ENCODE assay signal across 26 cellular contexts in genomic region chr3:3154879-3155610, GRCh38. TPM values are rescaled to one million over a fixed set of nuclear protein-coding genes. Genes with fewer than 3 reads are reported as not detected.
DNase-seq lines count a peak whose midpoint lies in the region; ATAC-seq and TF ChIP-seq lines count a peak whose summit lies in the region.
"Had no signal": no experiment of that assay in that cellular context is flagged by ENCODE, and none has a peak within 500 bp of the region (broad histone marks: within the 10 kb centered on the region; RNA-seq: fewer than 3 reads in every experiment).

No MANE protein-coding gene starts in this region.

- peaks cover 6% of the 10 kb centered on the region for H3K9me3 Mint-ChIP-seq in activated naive CD4-positive, alpha-beta T cell treated with anti-CD3 and anti-CD28 coated beads for 36 hours
- H3K9me3 Mint-ChIP-seq in activated naive CD4-positive, alpha-beta T cell treated with anti-CD3 and anti-CD28 coated beads, Interleukin-2, amount 50 U/mL, for 72 hours, result no peaks in the 10 kb centered on the region
- H3K9me3 Mint-ChIP-seq in central memory CD8-positive, alpha-beta T cell, result no peaks in the 10 kb centered on the region
- no peaks in the 10 kb centered on the region for H3K9me3 Mint-ChIP-seq in neural crest cell
- H3K9me3 Mint-ChIP-seq: dendritic cell treated with granulocyte-macrophage colony-stimulating factor and Interleukin-4, amounts not matched to agents 40 ng/mL and 50 ng/mL, for 4 days had no signal

- H3K4me3 Mint-ChIP-seq in activated naive CD4-positive, alpha-beta T cell treated with anti-CD3 and anti-CD28 coated beads for 36 hours, result no peak overlapping the region
- no peak overlapping the region for H3K4me3 Mint-ChIP-seq in central memory CD8-positive, alpha-beta T cell
- H3K4me3 Mint-ChIP-seq in neural crest cell, result no peak overlapping the region
- H3K4me3 Mint-ChIP-seq: dendritic cell treated with granulocyte-macrophage colony-stimulating factor and Interleukin-4, amounts not matched to agents 40 ng/mL and 50 ng/mL, for 4 days had no signal

- peak overlapping the region; percentile 72 for H3K27ac Mint-ChIP-seq in activated naive CD4-positive, alpha-beta T cell treated with anti-CD3 and anti-CD28 coated beads for 36 hours
- H3K27ac Mint-ChIP-seq in activated naive CD4-positive, alpha-beta T cell treated with anti-CD3 and anti-CD28 coated beads, Interleukin-2, amount 50 U/mL, for 72 hours, result no peak overlapping the region
- H3K27ac Mint-ChIP-seq in central memory CD8-positive, alpha-beta T cell (ENCODE audit: low read depth), result peak overlapping the region; percentile 83
- peak overlapping the region; percentile 3 for H3K27ac Mint-ChIP-seq in neural crest cell (ENCODE audit: unreplicated experiment)
- H3K27ac Mint-ChIP-seq: dendritic cell treated with granulocyte-macrophage colony-stimulating factor and Interleukin-4, amounts not matched to agents 40 ng/mL and 50 ng/mL, for 4 days had no signal

- no peak for ATAC-seq in activated naive CD4-positive, alpha-beta T cell treated with anti-CD3 and anti-CD28 coated beads, Interleukin-2, amount 50 U/mL, for 72 hours
- no peak for ATAC-seq in central memory CD8-positive, alpha-beta T cell (replicated peaks; ENCODE audit: extremely low read depth, poor library complexity, severe bottlenecking)
- ATAC-seq in HG02973 (IDR thresholded peaks at IDR 0.05; ENCODE audit: unreplicated experiment) (no peak), HG03565 (IDR thresholded peaks at IDR 0.05; ENCODE audit: unreplicated experiment) (no peak)
- ATAC-seq: foreskin keratinocyte had no signal

- H3K4me1 Mint-ChIP-seq in activated naive CD4-positive, alpha-beta T cell treated with anti-CD3 and anti-CD28 coated beads for 36 hours (ENCODE audit: low read depth), result peaks cover 25% of the 10 kb centered on the region
- peaks cover 36% of the 10 kb centered on the region for H3K4me1 Mint-ChIP-seq in central memory CD8-positive, alpha-beta T cell
- H3K4me1 Mint-ChIP-seq in neural crest cell, result no peaks in the 10 kb centered on the region

- no peaks in the 10 kb centered on the region for H3K27me3 Mint-ChIP-seq in activated naive CD4-positive, alpha-beta T cell treated with anti-CD3 and anti-CD28 coated beads for 36 hours (ENCODE audit: low read depth)
- H3K27me3 Mint-ChIP-seq in central memory CD8-positive, alpha-beta T cell, result no peaks in the 10 kb centered on the region
- H3K27me3 Mint-ChIP-seq in neural crest cell (ENCODE audit: low read depth), result no peaks in the 10 kb centered on the region
- H3K27me3 Mint-ChIP-seq: dendritic cell treated with granulocyte-macrophage colony-stimulating factor and Interleukin-4, amounts not matched to agents 40 ng/mL and 50 ng/mL, for 4 days had no signal

- CTCF ChIA-PET in activated naive CD4-positive, alpha-beta T cell treated with anti-CD3 and anti-CD28 coated beads for 36 hours (lab: Charles Lee), result interaction anchor here (1.0 to 2.0 kb wide), 2 partner anchors 17 to 21 kb away, joined by 3 to 10 read pairs; no protein-coding TSS in a partner anchor

- TF ChIP-seq CTCF in neural crest cell (conservative IDR thresholded peaks at IDR 0.05), result no peak

- intact Hi-C loops in activated naive CD4-positive, alpha-beta T cell treated with anti-CD3 and anti-CD28 coated beads for 36 hours (cut with micrococcal nuclease), result loop anchor here (1.0 kb wide), 1 partner anchor 9 kb away; no protein-coding TSS in a partner anchor

- DNase-seq in activated naive CD4-positive, alpha-beta T cell treated with anti-CD3 and anti-CD28 coated beads for 36 hours, result no peak
- no peak for DNase-seq in activated naive CD4-positive, alpha-beta T cell treated with anti-CD3 and anti-CD28 coated beads, Interleukin-2, amount 50 U/mL, for 72 hours (ENCODE audit: low spot score in 2 of 2)
- DNase-seq in SK-MEL-5 (ENCODE audit: low read depth, low spot score), result peak; percentile 78
- DNase-seq in central memory CD8-positive, alpha-beta T cell (ENCODE audit: low spot score in 2 of 2), result no peak
- DNase-seq in neural crest cell (ENCODE audit: low read depth, low spot score), result no peak
- DNase-seq in HT-29 (ENCODE audit: low spot score), result no peak
- DNase-seq: activated CD4-positive, CD25-positive, alpha-beta regulatory T cell treated with anti-CD3 and anti-CD28 coated beads, Interleukin-2, amount 50 U/mL, for 72 hours; activated CD8-positive, alpha-beta memory T cell treated with anti-CD3 and anti-CD28 coated beads, Interleukin-2, amount 50 U/mL, for 48 hours; DMS53; foreskin keratinocyte; mesendoderm; NCI-H1048; NCI-H2029 treated with DMSO at 0.1 percent for 48 hours; NCI-H446 treated with DMSO at 0.1 percent for 48 hours; spleen; stimulated activated CD4-positive, alpha-beta T cell treated with anti-CD3 and anti-CD28 coated beads, Interleukin-4, amount 100 ng/mL, for 4 hours; T-helper 9 cell had no signal

- in situ Hi-C loops in SK-MEL-5 (cut with HindIII; ENCODE audit: low pct_unique_long_range_greater_than_20kb, low sequenced_read_pairs), result no loop called here

- peaks cover 49% of the 10 kb centered on the region for H3K36me3 Mint-ChIP-seq in activated naive CD4-positive, alpha-beta T cell treated with anti-CD3 and anti-CD28 coated beads for 36 hours (ENCODE audit: low read depth)
- H3K36me3 Mint-ChIP-seq in activated naive CD4-positive, alpha-beta T cell treated with anti-CD3 and anti-CD28 coated beads, Interleukin-2, amount 50 U/mL, for 72 hours, result peaks cover 0 to 51% of the 10 kb centered on the region in 2 donors
- H3K36me3 Mint-ChIP-seq in central memory CD8-positive, alpha-beta T cell (ENCODE audit: insufficient read depth), result peaks cover 66% of the 10 kb centered on the region
- H3K36me3 Mint-ChIP-seq in neural crest cell (ENCODE audit: low read depth), result peaks cover 4% of the 10 kb centered on the region

RNA-seq across cellular contexts. Expression of gene CRBN, which starts 24.4 kb away (rescaled TPM):
- 10 to 100 TPM; 44.1 to 48.0 TPM for total RNA-seq in activated naive CD4-positive, alpha-beta T cell treated with anti-CD3 and anti-CD28 coated beads for 36 hours
- 10 to 100 TPM; 43.3 to 51.2 TPM for total RNA-seq in activated naive CD4-positive, alpha-beta T cell treated with anti-CD3 and anti-CD28 coated beads, Interleukin-2, amount 50 U/mL, for 72 hours
- total RNA-seq in SK-MEL-5 (2014; rRNA removed; shearing (Covaris generic)), result 42.3 and 55.9 TPM in 2 replicates
- 19.6 and 20.7 TPM in 2 replicates for polyA plus RNA-seq in SK-MEL-5 (2015; cell fraction: cytosol; rRNA removed)
- 79.2 and 136 TPM in 2 replicates for polyA plus RNA-seq in SK-MEL-5 (2015; cell fraction: nucleus; rRNA removed)
- total RNA-seq in neural crest cell, result 31.7 and 32.7 TPM in 2 replicates
- 6.4 and 8.4 TPM in 2 replicates for total RNA-seq in HT-29 (2014; rRNA removed; shearing (Covaris generic))

RNA-seq across cellular contexts. Expression of gene TRNT1, which starts 28.3 kb away (rescaled TPM):
- total RNA-seq in activated naive CD4-positive, alpha-beta T cell treated with anti-CD3 and anti-CD28 coated beads for 36 hours, result 10 to 100 TPM; 42.3 to 49.4 TPM
- 10 to 100 TPM; 44.0 to 51.6 TPM for total RNA-seq in activated naive CD4-positive, alpha-beta T cell treated with anti-CD3 and anti-CD28 coated beads, Interleukin-2, amount 50 U/mL, for 72 hours
- 45.6 and 52.0 TPM in 2 replicates for total RNA-seq in SK-MEL-5 (2014; rRNA removed; shearing (Covaris generic))
- 23.4 and 31.4 TPM in 2 replicates for polyA plus RNA-seq in SK-MEL-5 (2015; cell fraction: cytosol; rRNA removed)
- 89.1 and 93.3 TPM in 2 replicates for polyA plus RNA-seq in SK-MEL-5 (2015; cell fraction: nucleus; rRNA removed)
- total RNA-seq in neural crest cell, result 30.6 and 32.6 TPM in 2 replicates
- total RNA-seq in HT-29 (2014; rRNA removed; shearing (Covaris generic)), result 24.6 and 31.1 TPM in 2 replicates

RNA-seq across cellular contexts. Expression of gene IL5RA, which starts 44.9 kb away (rescaled TPM):
- not detected for total RNA-seq in activated naive CD4-positive, alpha-beta T cell treated with anti-CD3 and anti-CD28 coated beads for 36 hours
- total RNA-seq in activated naive CD4-positive, alpha-beta T cell treated with anti-CD3 and anti-CD28 coated beads, Interleukin-2, amount 50 U/mL, for 72 hours, result not detected
- total RNA-seq in SK-MEL-5 (2014; rRNA removed; shearing (Covaris generic)), result not detected in 2 replicates
- polyA plus RNA-seq in SK-MEL-5 (2015; cell fraction: cytosol; rRNA removed), result 0.05 TPM in 1 of 2 replicates, not detected in the other
- not detected in 2 replicates for polyA plus RNA-seq in SK-MEL-5 (2015; cell fraction: nucleus; rRNA removed)
- total RNA-seq in neural crest cell, result not detected in 2 replicates
- not detected in 2 replicates for total RNA-seq in HT-29 (2014; rRNA removed; shearing (Covaris generic))
- total RNA-seq: A673, bronchial epithelial cell, epithelial cell of proximal tubule, foreskin keratinocyte, kidney epithelial cell, pulmonary artery endothelial cell, vagina had no signal
- polyA plus RNA-seq: foreskin keratinocyte had no signal

Comparison
In these comparisons a context has a peak if more than half of its experiments do, and no peak if none do; other contexts are left out.
1. H3K27ac Mint-ChIP-seq: peak in activated naive CD4-positive, alpha-beta T cell treated with anti-CD3 and anti-CD28 coated beads for 36 hours (single experiment), central memory CD8-positive, alpha-beta T cell (single experiment) and neural crest cell (single experiment); none in activated naive CD4-positive, alpha-beta T cell treated with anti-CD3 and anti-CD28 coated beads, Interleukin-2, amount 50 U/mL, for 72 hours (0 of 2).